In genomic region chr18:71322201-71322600, GRCh38 we compare ENCODE assay signal across 35 cellular contexts.
"Had no signal": no experiment of that assay in that cellular context is flagged by ENCODE, and none has a peak within 500 bp of the region (broad histone marks: within the 10 kb centered on the region; RNA-seq: fewer than 3 reads in every experiment).

No MANE protein-coding gene starts in this region.

- H3K9me3 ChIP-seq: Peyer's patch had no signal

- H3K27ac ChIP-seq: Peyer's patch, RWPE1 had no signal

- H3K36me3 Mint-ChIP-seq: activated CD4-positive, alpha-beta memory T cell treated with anti-CD3 and anti-CD28 coated beads for 36 hours; activated CD8-positive, alpha-beta memory T cell treated with anti-CD3 and anti-CD28 coated beads, Interleukin-2, amount 10 ng/mL, durations not matched to agents 7 days and 5 days; activated naive CD4-positive, alpha-beta T cell treated with anti-CD3 and anti-CD28 coated beads, Interleukin-2, amount 10 ng/mL, durations not matched to agents 7 days and 5 days; activated naive CD8-positive, alpha-beta T cell; brain had no signal

- FAIRE-seq: bronchial epithelial cell, colon had no signal

- H3K36me3 ChIP-seq: Peyer's patch had no signal

- DNase-seq: activated CD4-positive, alpha-beta memory T cell treated with anti-CD3 and anti-CD28 coated beads for 36 hours; activated CD4-positive, alpha-beta T cell treated with anti-CD3 and anti-CD28 coated beads for 36 hours; activated CD4-positive, alpha-beta T cell treated with anti-CD3 and anti-CD28 coated beads, Interleukin-2, amount 10 ng/mL, durations not matched to agents 7 days and 5 days; activated CD8-positive, alpha-beta memory T cell treated with anti-CD3 and anti-CD28 coated beads for 24 hours; activated CD8-positive, alpha-beta memory T cell treated with anti-CD3 and anti-CD28 coated beads, Interleukin-2, amount 10 ng/mL, durations not matched to agents 7 days and 5 days; activated CD8-positive, alpha-beta memory T cell treated with anti-CD3 and anti-CD28 coated beads, Interleukin-2, amount 50 U/mL, for 48 hours; activated effector memory CD4-positive, alpha-beta T cell treated with Interleukin-2 at 50 U/mL for 16 hours; activated naive CD4-positive, alpha-beta T cell treated with anti-CD3 and anti-CD28 coated beads, Interleukin-2, amount 10 ng/mL, durations not matched to agents 7 days and 5 days; activated naive CD8-positive, alpha-beta T cell treated with anti-CD3 and anti-CD28 coated beads, Interleukin-2, amount 50 U/mL, for 24 hours; activated T-cell treated with anti-CD3 and anti-CD28 coated beads, Interleukin-2, amount 50 U/mL, for 48 hours; anterior cingulate cortex; caudate nucleus; cerebellar nuclear complex; Karpas-422; NCI-H1048; NCI-H1105 treated with DMSO at 0.1 percent for 48 hours; NCI-H1436; NCI-H1694; NCI-H1930; NCI-H2081 treated with DMSO at 0.1 percent for 48 hours; NCI-H446 treated with DMSO at 0.1 percent for 48 hours; NCI-H524; NCI-H69; NCI-H82; Peyer's patch; Right ventricle myocardium superior had no signal

- H3K27ac Mint-ChIP-seq: activated CD4-positive, alpha-beta memory T cell treated with anti-CD3 and anti-CD28 coated beads for 36 hours; activated CD4-positive, alpha-beta T cell treated with anti-CD3 and anti-CD28 coated beads for 36 hours; activated CD4-positive, alpha-beta T cell treated with anti-CD3 and anti-CD28 coated beads, Interleukin-2, amount 10 ng/mL, durations not matched to agents 7 days and 5 days; activated CD8-positive, alpha-beta memory T cell treated with anti-CD3 and anti-CD28 coated beads, Interleukin-2, amount 10 ng/mL, durations not matched to agents 7 days and 5 days; activated naive CD4-positive, alpha-beta T cell treated with anti-CD3 and anti-CD28 coated beads, Interleukin-2, amount 10 ng/mL, durations not matched to agents 7 days and 5 days; activated naive CD8-positive, alpha-beta T cell; activated naive CD8-positive, alpha-beta T cell treated with anti-CD3 and anti-CD28 coated beads, Interleukin-2, amount 50 U/mL, for 24 hours; brain; T-helper 1 cell treated with Interleukin-12 subunit alpha and Interleukin-12 subunit beta and Interleukin-4 antibody, amounts not matched to agents 30 μg/mL and 1 μg/mL, for 36 hours; T-helper 2 cell treated with Interferon-gamma antibody and Interleukin-4, amounts not matched to agents 5 μg/mL and 100 μg/mL, for 36 hours; WTC11 had no signal

- H3K4me1 Mint-ChIP-seq: activated CD4-positive, alpha-beta T cell treated with anti-CD3 and anti-CD28 coated beads for 36 hours; activated CD4-positive, alpha-beta T cell treated with anti-CD3 and anti-CD28 coated beads, Interleukin-2, amount 10 ng/mL, durations not matched to agents 7 days and 5 days; activated CD8-positive, alpha-beta memory T cell treated with anti-CD3 and anti-CD28 coated beads, Interleukin-2, amount 10 ng/mL, durations not matched to agents 7 days and 5 days; activated naive CD4-positive, alpha-beta T cell treated with anti-CD3 and anti-CD28 coated beads, Interleukin-2, amount 10 ng/mL, durations not matched to agents 7 days and 5 days; activated naive CD8-positive, alpha-beta T cell treated with anti-CD3 and anti-CD28 coated beads, Interleukin-2, amount 50 U/mL, for 24 hours; brain; WTC11 had no signal

- H3K9me3 Mint-ChIP-seq: activated CD4-positive, alpha-beta memory T cell treated with anti-CD3 and anti-CD28 coated beads for 36 hours; activated CD4-positive, alpha-beta T cell treated with anti-CD3 and anti-CD28 coated beads, Interleukin-2, amount 10 ng/mL, durations not matched to agents 7 days and 5 days; T-helper 1 cell treated with Interleukin-12 subunit alpha and Interleukin-12 subunit beta and Interleukin-4 antibody, amounts not matched to agents 30 μg/mL and 1 μg/mL, for 36 hours; T-helper 2 cell treated with Interferon-gamma antibody and Interleukin-4, amounts not matched to agents 5 μg/mL and 100 μg/mL, for 36 hours had no signal

- H3K4me1 ChIP-seq: Peyer's patch had no signal

- H3K27me3 Mint-ChIP-seq: activated CD4-positive, alpha-beta memory T cell treated with anti-CD3 and anti-CD28 coated beads for 36 hours; activated CD4-positive, alpha-beta T cell treated with anti-CD3 and anti-CD28 coated beads for 36 hours; activated CD4-positive, alpha-beta T cell treated with anti-CD3 and anti-CD28 coated beads, Interleukin-2, amount 10 ng/mL, durations not matched to agents 7 days and 5 days; activated CD8-positive, alpha-beta memory T cell treated with anti-CD3 and anti-CD28 coated beads, Interleukin-2, amount 10 ng/mL, durations not matched to agents 7 days and 5 days; activated naive CD4-positive, alpha-beta T cell treated with anti-CD3 and anti-CD28 coated beads, Interleukin-2, amount 10 ng/mL, durations not matched to agents 7 days and 5 days; activated naive CD8-positive, alpha-beta T cell; activated naive CD8-positive, alpha-beta T cell treated with anti-CD3 and anti-CD28 coated beads, Interleukin-2, amount 50 U/mL, for 24 hours had no signal

- H3K27me3 ChIP-seq: Peyer's patch had no signal

- H3K4me3 Mint-ChIP-seq: activated CD4-positive, alpha-beta memory T cell treated with anti-CD3 and anti-CD28 coated beads for 36 hours; activated CD4-positive, alpha-beta T cell treated with anti-CD3 and anti-CD28 coated beads for 36 hours; activated CD4-positive, alpha-beta T cell treated with anti-CD3 and anti-CD28 coated beads, Interleukin-2, amount 10 ng/mL, durations not matched to agents 7 days and 5 days; activated CD8-positive, alpha-beta memory T cell treated with anti-CD3 and anti-CD28 coated beads, Interleukin-2, amount 10 ng/mL, durations not matched to agents 7 days and 5 days; activated naive CD4-positive, alpha-beta T cell treated with anti-CD3 and anti-CD28 coated beads, Interleukin-2, amount 10 ng/mL, durations not matched to agents 7 days and 5 days; activated naive CD8-positive, alpha-beta T cell; activated naive CD8-positive, alpha-beta T cell treated with anti-CD3 and anti-CD28 coated beads, Interleukin-2, amount 50 U/mL, for 24 hours; brain; T-helper 1 cell treated with Interleukin-12 subunit alpha and Interleukin-12 subunit beta and Interleukin-4 antibody, amounts not matched to agents 30 μg/mL and 1 μg/mL, for 36 hours; T-helper 2 cell treated with Interferon-gamma antibody and Interleukin-4, amounts not matched to agents 5 μg/mL and 100 μg/mL, for 36 hours; WTC11 had no signal

- ATAC-seq: activated CD4-positive, alpha-beta T cell treated with anti-CD3 and anti-CD28 coated beads for 36 hours; activated CD4-positive, CD25-positive, alpha-beta regulatory T cell treated with anti-CD3 and anti-CD28 coated beads, Interleukin-2, amount 50 U/mL, for 24 hours; activated CD8-positive, alpha-beta memory T cell treated with anti-CD3 and anti-CD28 coated beads, Interleukin-2, amount 10 ng/mL, durations not matched to agents 7 days and 5 days; activated naive CD8-positive, alpha-beta T cell treated with anti-CD3 and anti-CD28 coated beads, Interleukin-2, amount 50 U/mL, for 24 hours; WTC11 had no signal

- H3K4me3 ChIP-seq: Peyer's patch had no signal
